Comparison of ENCODE assay signal across 2 cellular contexts in genomic region chr10:97849491-97850402, GRCh38.
A peak's percentile ranks its signal among the peaks of the same experiment; 100 is the strongest.
TF ChIP-seq lines count a peak whose summit lies in the region.

Gene GOLGA7B (plus strand): TSS chr10:97849843. CDS start chr10:97850304, 461 bp downstream.

TF ChIP-seq in WTC11, 78 proteins besides CTCF, POLR2A, EP300 and RAD21 (continued from another document and continues in another):
- TF ChIP-seq ZNF532 (CRISPR knock-in tag; IDR thresholded peaks at IDR 0.05; ENCODE audit: borderline replicate concordance), result no peak
- no peak for TF ChIP-seq ZNF121 (CRISPR knock-in tag; IDR thresholded peaks at IDR 0.05)
- TF ChIP-seq ZNF317 (CRISPR knock-in tag; IDR thresholded peaks at IDR 0.05; ENCODE audit: borderline replicate concordance, low read depth), result no peak
- TF ChIP-seq ATF3 (CRISPR knock-in tag; conservative IDR thresholded peaks at IDR 0.05), result no peak
- TF ChIP-seq ZNF425 (CRISPR knock-in tag; conservative IDR thresholded peaks at IDR 0.05), result no peak
- TF ChIP-seq MYBL2 (CRISPR knock-in tag; IDR thresholded peaks at IDR 0.05), result no peak
- TF ChIP-seq NR1H2 (CRISPR knock-in tag; IDR thresholded peaks at IDR 0.05), result no peak
- 0 out of 2 replicates have a peak, but pooled peaks have one; percentile 39 for TF ChIP-seq ATF1 (CRISPR knock-in tag; IDR thresholded peaks at IDR 0.05)
- TF ChIP-seq SMAD3 (CRISPR knock-in tag; IDR thresholded peaks at IDR 0.05; ENCODE audit: borderline replicate concordance), result no peak
- no peak for TF ChIP-seq CBFB (CRISPR knock-in tag; IDR thresholded peaks at IDR 0.05; ENCODE audit: low read depth)
- no peak for TF ChIP-seq AFF4 (CRISPR knock-in tag; IDR thresholded peaks at IDR 0.05; ENCODE audit: borderline replicate concordance)
- TF ChIP-seq OVOL2 (CRISPR knock-in tag; IDR thresholded peaks at IDR 0.05; ENCODE audit: borderline replicate concordance), result no peak
- no peak for TF ChIP-seq NR2C2 (CRISPR knock-in tag; IDR thresholded peaks at IDR 0.05)
- TF ChIP-seq FOXP1 (CRISPR knock-in tag; IDR thresholded peaks at IDR 0.05; ENCODE audit: borderline replicate concordance), result peak; percentile 80
- no peak for TF ChIP-seq GTF2I (CRISPR knock-in tag; conservative IDR thresholded peaks at IDR 0.05)

TF ChIP-seq in HepG2, 621 proteins besides CTCF, POLR2A, EP300 and RAD21 (continued from another document):
- TF ChIP-seq ARID4A (CRISPR knock-in tag; IDR thresholded peaks at IDR 0.05; ENCODE audit: borderline replicate concordance) (peak; percentile 39; the same call in 1 of the 2 replicates), ZSCAN31 (CRISPR knock-in tag; IDR thresholded peaks at IDR 0.05; ENCODE audit: low read depth) (0 out of 2 replicates have a peak, but pooled peaks have one; percentile 37), ZMYM4 (CRISPR knock-in tag; IDR thresholded peaks at IDR 0.05) (peak; percentile 41; the same call in 1 of the 2 replicates), ZC3H4 (CRISPR knock-in tag; IDR thresholded peaks at IDR 0.05; ENCODE audit: borderline replicate concordance) (no peak), ZBTB25 (CRISPR knock-in tag; IDR thresholded peaks at IDR 0.05) (peak; percentile 64; the same call in 1 of the 2 replicates), ZNF687 (CRISPR knock-in tag; IDR thresholded peaks at IDR 0.05) (peak; percentile 26; the same call in 1 of the 2 replicates), MXI1 (IDR thresholded peaks at IDR 0.05; ENCODE audit: borderline replicate concordance, low read depth, low read length) (no peak)
